ENCODE assay signal across 8 cellular contexts in genomic region chr14:67694791-67695393, GRCh38. TPM values are rescaled to one million over a fixed set of nuclear protein-coding genes. Genes with fewer than 3 reads are reported as not detected.
DNase-seq lines count a peak whose midpoint lies in the region; ATAC-seq and TF ChIP-seq lines count a peak whose summit lies in the region.

No MANE protein-coding gene starts in this region.

- peak overlapping the region; percentile 82 to 88 for H3K9ac ChIP-seq in mucosa of rectum (ENCODE audit: low read depth in 1 of 2, low read length in 2 of 2)

- intact Hi-C loops in Caco-2 (cut with micrococcal nuclease; ENCODE audit: unreplicated experiment) = loop anchor here (1.0 to 2.0 kb wide), 2 partner anchors 21 to 76 kb away; partner anchors contain the start of genes ARG2 and VTI1B

- CTCF ChIA-PET in Caco-2 (lab: Charles Lee) = interaction anchor here (0.6 to 2.2 kb wide), 9 partner anchors 10 to 114 kb away, joined by 3 to 16 read pairs (median 3); partner anchors contain the start of genes PIGH and VTI1B

- peak; percentile 90 for ATAC-seq in GM21360 (IDR thresholded peaks at IDR 0.05; ENCODE audit: unreplicated experiment)

- 0 out of 2 replicates have a peak, but pooled peaks cover 7% of the 10 kb centered on the region for H3K4me1 ChIP-seq in Caco-2
- peaks cover 8 to 9% of the 10 kb centered on the region in 2 donors for H3K4me1 ChIP-seq in mucosa of rectum (ENCODE audit: control insufficient read depth in 2 of 2, insufficient read depth in 2 of 2, low read length in 2 of 2)

- H3K27ac ChIP-seq in mucosa of rectum (ENCODE audit: low read depth in 2 of 2, low read length in 2 of 2) = peak overlapping the region; percentile 81 to 92

- peak overlapping the region; percentile 99 for H3K27ac Mint-ChIP-seq in Caco-2 (ENCODE audit: unreplicated experiment)

- no peaks in the 10 kb centered on the region for H3K9me3 ChIP-seq in Caco-2
- H3K9me3 ChIP-seq in mucosa of rectum (ENCODE audit: control insufficient read depth in 2 of 2, low read length in 2 of 2) = no peaks in the 10 kb centered on the region

- H3K27me3 ChIP-seq in Caco-2 (replicated peaks; ENCODE audit: control insufficient read depth, insufficient read depth, low read length) = no peaks in the 10 kb centered on the region
- H3K27me3 ChIP-seq in mucosa of rectum (ENCODE audit: control insufficient read depth in 2 of 2, insufficient read depth in 2 of 2, low read length in 2 of 2) = no peaks in the 10 kb centered on the region

- H3K36me3 ChIP-seq in Caco-2 (ENCODE audit: control insufficient read depth, insufficient read depth, low read length) (no peaks in the 10 kb centered on the region; the same call in 1 of the 2 replicates), mucosa of rectum (ENCODE audit: control insufficient read depth in 2 of 2, insufficient read depth in 2 of 2, low read length in 2 of 2) (peaks cover 15 to 19% of the 10 kb centered on the region in 2 donors)

- POLR2A ChIA-PET in Caco-2 (lab: Charles Lee) = interaction anchor here (0.6 to 1.8 kb wide), 9 partner anchors 9 to 161 kb away, joined by 3 to 15 read pairs (median 5); partner anchors contain the start of genes PIGH and ZFYVE26

- DNase-seq in Caco-2 (peak; percentile 87 to 91), HT-29 (ENCODE audit: low spot score) (peak; percentile 85), NOMO-1 treated with DMSO at 0.1 percent for 48 hours (lab: John Stamatoyannopoulos, UW; ENCODE audit: unreplicated experiment) (peak; percentile 74), epithelial cell of esophagus (ENCODE audit: low read depth) (peak; percentile 98)
- DNase-seq in activated CD8-positive, alpha-beta memory T cell treated with anti-CD3 and anti-CD28 coated beads, Interleukin-2, amount 50 U/mL, for 24 hours (ENCODE audit: extremely low read depth) = peak; percentile 44
- peak; percentile 45 for DNase-seq in stimulated activated CD8-positive, alpha-beta memory T cell treated with anti-CD3 and anti-CD28 coated beads, Interleukin-7, amount 100 ng/mL, for 24 hours (ENCODE audit: low read depth)

- peaks cover 6% of the 10 kb centered on the region for H3K4me1 Mint-ChIP-seq in Caco-2 (ENCODE audit: low read depth, unreplicated experiment)

- H3K4me3 ChIP-seq in Caco-2 (ENCODE audit: low read depth, low read length) (peak overlapping the region; percentile 50), epithelial cell of esophagus (ENCODE audit: low read length) (peak overlapping the region; percentile 98), mucosa of rectum (ENCODE audit: low read length in 2 of 2) (peak overlapping the region; percentile 90 to 94)

- TSS peak; percentile 100 for BruUV-seq in Caco-2 (replicated peaks; lab: Mats Ljungman, UMichigan)

- TF ChIP-seq CTCF in Caco-2 (IDR thresholded peaks at IDR 0.05; ENCODE audit: insufficient read depth in 1 of 2, low read depth in 1 of 2, low read length in 1 of 2, severe bottlenecking in 1 of 2, unreplicated experiment in 1 of 2) (no peak), epithelial cell of esophagus (IDR thresholded peaks at IDR 0.05; ENCODE audit: insufficient read depth, low read depth, low read length, missing control alignments) (no peak)

- peaks cover 43% of the 10 kb centered on the region for H3K36me3 Mint-ChIP-seq in Caco-2 (ENCODE audit: insufficient read depth, unreplicated experiment)

- H3K9me3 Mint-ChIP-seq in Caco-2 (ENCODE audit: unreplicated experiment) = no peaks in the 10 kb centered on the region

- H3K27me3 Mint-ChIP-seq in Caco-2 (ENCODE audit: insufficient read depth, unreplicated experiment) = no peaks in the 10 kb centered on the region

- peak overlapping the region; percentile 100 for H3K4me3 Mint-ChIP-seq in Caco-2 (ENCODE audit: unreplicated experiment)

RNA-seq across cellular contexts. Expression of gene RDH11, which starts 0.7 kb away (rescaled TPM):
- 80.2 and 83.1 TPM in 2 replicates for total RNA-seq in Caco-2 (2022)
- 55.8 and 69.7 TPM in 2 replicates for total RNA-seq in HT-29 (2014; rRNA removed; shearing (Covaris generic))

RNA-seq across cellular contexts. Expression of gene RDH12, which starts 6.8 kb away (rescaled TPM):
- 0.28 TPM in 1 of 2 replicates, not detected in the other for total RNA-seq in Caco-2 (2022)
- 0.08 and 0.66 TPM in 2 replicates for total RNA-seq in HT-29 (2014; rRNA removed; shearing (Covaris generic))

RNA-seq across cellular contexts. Expression of gene VTI1B, which starts 20.5 kb away (rescaled TPM):
- 102 and 117 TPM in 2 replicates for total RNA-seq in Caco-2 (2022)
- 30.6 and 54.7 TPM in 2 replicates for total RNA-seq in HT-29 (2014; rRNA removed; shearing (Covaris generic))

Comparison
In these comparisons a context has a peak if more than half of its experiments do, and no peak if none do; other contexts are left out.
1. Peak in every context shown above with its lines: DNase-seq, ATAC-seq, H3K4me3 ChIP-seq and H3K27ac ChIP-seq.
2. DNase-seq: peak in every context shown above with its lines; median percentile 98 in epithelial cell of esophagus; 89 in Caco-2; 85 in HT-29; 74 in NOMO-1 treated with DMSO at 0.1 percent for 48 hours; 45 in stimulated activated CD8-positive, alpha-beta memory T cell treated with anti-CD3 and anti-CD28 coated beads, Interleukin-7, amount 100 ng/mL, for 24 hours; 44 in activated CD8-positive, alpha-beta memory T cell treated with anti-CD3 and anti-CD28 coated beads, Interleukin-2, amount 50 U/mL, for 24 hours.